8 cellular contexts compared by ENCODE assay signal in genomic region chr6:148343028-148343374, GRCh38. TPM values are rescaled to one million over a fixed set of nuclear protein-coding genes. Genes with fewer than 3 reads are reported as not detected.
DNase-seq lines count a peak whose midpoint lies in the region; ATAC-seq and TF ChIP-seq lines count a peak whose summit lies in the region.

No MANE protein-coding gene starts in this region.

- under 1% methylated on average over 13 of the region's 34 CpGs for WGBS in prostate gland

- TF ChIP-seq POLR2A in Peyer's patch (IDR thresholded peaks at IDR 0.05) (no peak), prostate gland (IDR thresholded peaks at IDR 0.05) (no peak)

- intact Hi-C loops in prostate gland (cut with DNase I) = no loop called here

- DNase-seq in ELF-1 (ENCODE audit: low read depth, low spot score) (peak; percentile 32), Peyer's patch (peak in 1 of 3 donors; percentile 47), fibroblast of the aortic adventitia (ENCODE audit: low read depth) (no peak), prostate gland (ENCODE audit: low spot score) (peak; percentile 32), NCI-H526 treated with DMSO at 0.1 percent for 48 hours (lab: John Stamatoyannopoulos, UW) (no peak), NCI-H2171 treated with DMSO at 0.1 percent for 48 hours (lab: John Stamatoyannopoulos, UW) (no peak)

- no peaks in the 10 kb centered on the region for H3K9me3 ChIP-seq in Peyer's patch
- H3K9me3 ChIP-seq in prostate gland = no peaks in the 10 kb centered on the region

- peak overlapping the region; percentile 33 to 85 (median 64) for H3K4me3 ChIP-seq in Peyer's patch
- H3K4me3 ChIP-seq in fibroblast of the aortic adventitia (ENCODE audit: low read depth, low read length) = peak overlapping the region; percentile 85
- H3K4me3 ChIP-seq in prostate gland = peak overlapping the region; percentile 66 to 70

- H3K4me1 ChIP-seq in Peyer's patch (peaks cover 0 to 7% (median 0%) of the 10 kb centered on the region in 4 donors), prostate gland (replicated peaks) (no peaks in the 10 kb centered on the region)

- H3K27ac ChIP-seq in Peyer's patch (peak overlapping the region; percentile 46 to 85 (median 68)), prostate gland (peak overlapping the region; percentile 90)

- ATAC-seq in HG02610 (IDR thresholded peaks at IDR 0.05; ENCODE audit: unreplicated experiment) = no peak
- no peak for ATAC-seq in GM21515 (IDR thresholded peaks at IDR 0.05; ENCODE audit: unreplicated experiment)

- no peaks in the 10 kb centered on the region for H3K27me3 ChIP-seq in Peyer's patch
- H3K27me3 ChIP-seq in prostate gland (replicated peaks; ENCODE audit: insufficient read depth) = no peaks in the 10 kb centered on the region

- TF ChIP-seq CTCF in Peyer's patch (IDR thresholded peaks at IDR 0.05) = no peak
- TF ChIP-seq CTCF in fibroblast of the aortic adventitia (IDR thresholded peaks at IDR 0.05; ENCODE audit: insufficient read depth, low read length) = no peak
- no peak for TF ChIP-seq CTCF in prostate gland (IDR thresholded peaks at IDR 0.05)

- no peaks in the 10 kb centered on the region for H3K36me3 ChIP-seq in Peyer's patch
- no peaks in the 10 kb centered on the region for H3K36me3 ChIP-seq in prostate gland

RNA-seq across cellular contexts. Expression of gene SASH1, which starts 0.4 kb away (rescaled TPM):
- total RNA-seq in Peyer's patch = 100 to 1,000 TPM in 1 of 4 donors, 10 to 100 TPM in 3; 17.2 to 141 (median 38.1) TPM
- total RNA-seq in fibroblast of the aortic adventitia (ENCODE audit: low replicate concordance) = 59.5 and 60.2 TPM in 2 replicates
- total RNA-seq in prostate gland = 10 to 100 TPM; 34.3 to 48.6 TPM

Comparison
In these comparisons a context has a peak if more than half of its experiments do, and no peak if none do; other contexts are left out.
1. DNase-seq: peak in ELF-1 (single experiment) and prostate gland (single experiment); none in fibroblast of the aortic adventitia (single experiment), NCI-H526 treated with DMSO at 0.1 percent for 48 hours (single experiment) and NCI-H2171 treated with DMSO at 0.1 percent for 48 hours (single experiment).
2. Peak in every context shown above with its lines, with median percentiles within 50 percentile points of each other: H3K4me3 ChIP-seq.